In genomic region chr20:1313236-1313964, GRCh38 we compare ENCODE assay signal across 8 cellular contexts. TPM values are rescaled to one million over a fixed set of nuclear protein-coding genes. Genes with fewer than 3 reads are reported as not detected.
A peak's percentile ranks its signal among the peaks of the same experiment; 100 is the strongest.
DNase-seq lines count a peak whose midpoint lies in the region; ATAC-seq and TF ChIP-seq lines count a peak whose summit lies in the region.

No MANE protein-coding gene starts in this region.

- H3K4me3 ChIP-seq in WI38 (ENCODE audit: low read depth, low read length) (peak overlapping the region; percentile 38; the same call in 1 of the 2 replicates), mammary epithelial cell (replicated peaks in 1 of 3; ENCODE audit: insufficient read depth in 1 of 3, low read depth in 2 of 3, low read length in 3 of 3) (peak overlapping the region in 2 of 3 experiments; percentile 17 to 27)

- H3K79me2 ChIP-seq in mammary epithelial cell (ENCODE audit: insufficient read depth, low read length): no peaks in the 10 kb centered on the region

- no peaks in the 10 kb centered on the region for H3K9me3 ChIP-seq in mammary epithelial cell (replicated peaks; ENCODE audit: insufficient read depth, low read length)

- 0% methylated on average over 7 of the region's 38 CpGs for WGBS in mammary epithelial cell (ENCODE audit: low coverage, missing lambda C conversion rate)

- H3K36me3 ChIP-seq in mammary epithelial cell (ENCODE audit: insufficient read depth, low read length): no peaks in the 10 kb centered on the region

- H3K9ac ChIP-seq in mammary epithelial cell (ENCODE audit: insufficient read depth, low read length): no peak overlapping the region

- no peaks in the 10 kb centered on the region for H3K9me3 Mint-ChIP-seq in immature natural killer cell

- in situ Hi-C loops in mammary epithelial cell (cut with MboI; ENCODE audit: low sequenced_read_pairs in 2 of 2): loop anchor here in 1 of 2 donors (5.0 kb wide), 1 partner anchor 124 kb away; no protein-coding TSS in a partner anchor

- H3K27me3 ChIP-seq in mammary epithelial cell (ENCODE audit: insufficient read depth, low read length): no peaks in the 10 kb centered on the region

- H3K27ac ChIP-seq in mammary epithelial cell (ENCODE audit: insufficient read depth, low read depth, low read length): no peak overlapping the region

- peaks cover 0 to 3% (median 0%) of the 10 kb centered on the region in 3 donors for H3K36me3 Mint-ChIP-seq in immature natural killer cell

- peak overlapping the region; percentile 87 for H3K4me2 ChIP-seq in mammary epithelial cell (ENCODE audit: insufficient read depth, low read depth, low read length)

- no peaks in the 10 kb centered on the region for H4K20me1 ChIP-seq in mammary epithelial cell (ENCODE audit: insufficient read depth, low read length)

- BruUV-seq in mammary epithelial cell (replicated peaks; lab: Mats Ljungman, UMichigan): no TSS peak

- H3K27ac Mint-ChIP-seq in immature natural killer cell: no peak overlapping the region

- H2AFZ ChIP-seq in mammary epithelial cell (ENCODE audit: low read depth, low read length): peak overlapping the region; percentile 65

- intact Hi-C loops in mammary epithelial cell (cut with micrococcal nuclease): loop anchor here (1.0 to 2.0 kb wide), 5 partner anchors 59 to 190 kb away; partner anchors contain the start of gene NSFL1C

- peak; percentile 83 for DNase-seq in GM10266 (ENCODE audit: extremely low spot score)
- peak; percentile 21 for DNase-seq in NCI-H187 treated with DMSO at 0.1 percent for 48 hours (lab: John Stamatoyannopoulos, UW)
- peak; percentile 37 for DNase-seq in mammary epithelial cell
- peak; percentile 60 to 65 (median 60) for DNase-seq in immature natural killer cell
- peak; percentile 40 to 53 for DNase-seq in stimulated activated CD4-positive, alpha-beta T cell treated with anti-CD3 and anti-CD28 coated beads, Interleukin-12 subunit alpha, Interleukin-12 subunit beta, amount 100 ng/mL, for 24 hours (ENCODE audit: low read depth in 2 of 2)

- H3K4me1 ChIP-seq in mammary epithelial cell (ENCODE audit: insufficient read depth, low read length): peaks cover 2% of the 10 kb centered on the region

- no peaks in the 10 kb centered on the region for H3K4me1 Mint-ChIP-seq in immature natural killer cell

- TF ChIP-seq CTCF in GM10266 (IDR thresholded peaks at IDR 0.05; ENCODE audit: control insufficient read depth, insufficient read depth, low read depth, missing control alignments): peak; percentile 88
- peak; percentile 95 for TF ChIP-seq CTCF in WI38 (IDR thresholded peaks at IDR 0.05; ENCODE audit: low read depth, low read length)
- peak; percentile 83 to 95 for TF ChIP-seq CTCF in mammary epithelial cell (conservative IDR thresholded peaks at IDR 0.05 in 1 of 2, IDR thresholded peaks at IDR 0.05 in 1 of 2; ENCODE audit: extremely low read depth in 1 of 2, insufficient read depth in 1 of 2, low read depth in 1 of 2, low read length in 2 of 2)

- dilution Hi-C loops in mammary epithelial cell (cut with HindIII; ENCODE audit: low sequenced_read_pairs): no loop called here

- ATAC-seq in HG03159 (IDR thresholded peaks at IDR 0.05; ENCODE audit: unreplicated experiment): no peak
- ATAC-seq in HG03095 (IDR thresholded peaks at IDR 0.05; ENCODE audit: unreplicated experiment): no peak

- peaks cover 4 to 8% (median 4%) of the 10 kb centered on the region in 3 donors for H3K27me3 Mint-ChIP-seq in immature natural killer cell (ENCODE audit: low read depth in 3 of 3)

- H3K4me3 Mint-ChIP-seq in immature natural killer cell: no peak overlapping the region

- CTCF ChIA-PET in mammary epithelial cell (lab: Charles Lee; ENCODE audit: low non-redundant PET): interaction anchor here (0.6 to 0.8 kb wide), 2 partner anchors 57 to 191 kb away, joined by 5 to 8 read pairs; no protein-coding TSS in a partner anchor

RNA-seq across cellular contexts. Expression of gene SDCBP2, which starts 15.5 kb away (rescaled TPM):
- total RNA-seq in mammary epithelial cell: 10 to 100 TPM in 1 of 2 donors, 1 to 10 TPM in 1; 9.1 to 13.8 TPM
- polyA plus RNA-seq in mammary epithelial cell (22.2 TPM), immature natural killer cell (1 to 10 TPM; 1.3 to 2.0 (median 1.8) TPM)
- not detected for polyA minus RNA-seq in mammary epithelial cell

RNA-seq across cellular contexts. Expression of gene SNPH, which starts 47.3 kb away (rescaled TPM):
- total RNA-seq in mammary epithelial cell: 10 to 100 TPM in 1 of 2 donors, 1 to 10 TPM in 1; 7.6 to 11.2 TPM
- 0.71 TPM for polyA plus RNA-seq in mammary epithelial cell
- polyA minus RNA-seq in mammary epithelial cell: 2.1 TPM
- 1 to 10 TPM in 2 of 3 donors, under 1 TPM in 1; 0.59 to 2.8 (median 1.1) TPM for polyA plus RNA-seq in immature natural killer cell

Comparison
In these comparisons a context has a peak if more than half of its experiments do, and no peak if none do; other contexts are left out.
1. DNase-seq: peak in every context shown above with its lines; median percentile 83 in GM10266; 60 in immature natural killer cell; 46 in stimulated activated CD4-positive, alpha-beta T cell treated with anti-CD3 and anti-CD28 coated beads, Interleukin-12 subunit alpha, Interleukin-12 subunit beta, amount 100 ng/mL, for 24 hours; 37 in mammary epithelial cell; 21 in NCI-H187 treated with DMSO at 0.1 percent for 48 hours.